Comparison of ENCODE assay signal across 8 cellular contexts in the genomic region with DNA sequence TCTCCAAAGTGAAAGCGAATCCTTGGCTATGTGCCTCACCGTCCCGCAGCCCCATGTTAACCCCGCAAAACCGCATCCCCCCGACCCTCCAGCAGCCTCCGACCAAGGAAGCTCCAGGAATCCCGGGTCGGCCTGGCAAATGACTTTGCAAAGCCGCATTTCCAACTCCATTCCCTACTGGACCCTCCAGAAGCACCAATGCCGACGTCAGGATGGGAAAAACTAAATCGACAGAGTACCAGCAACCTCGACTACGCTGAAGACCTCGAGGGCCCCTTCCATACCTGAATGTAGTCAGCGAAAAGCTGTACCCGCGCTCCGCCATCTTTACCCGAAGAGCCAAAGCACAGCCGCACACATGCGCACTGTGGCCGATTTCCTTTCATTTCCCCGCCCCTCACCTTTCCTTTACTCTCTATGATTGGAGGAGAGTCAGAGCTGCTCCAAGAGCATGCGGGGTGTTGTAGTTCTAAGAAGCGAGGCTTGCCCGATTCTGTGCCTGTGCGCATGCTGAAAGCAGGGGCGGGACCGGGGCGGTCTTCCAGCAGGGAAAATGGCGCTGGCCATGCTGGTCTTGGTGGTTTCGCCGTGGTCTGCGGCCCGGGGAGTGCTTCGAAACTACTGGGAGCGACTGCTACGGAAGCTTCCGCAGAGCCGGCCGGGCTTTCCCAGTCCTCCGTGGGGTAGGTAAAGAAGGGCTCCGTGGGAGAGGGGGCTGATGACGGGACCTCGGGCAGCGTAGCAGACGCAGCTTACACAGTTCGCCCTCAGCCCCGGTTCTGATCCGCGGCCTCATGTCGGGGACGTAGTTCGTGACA. TPM values are rescaled to one million over a fixed set of nuclear protein-coding genes. Genes with fewer than 3 reads are reported as not detected.
DNase-seq lines count a peak whose midpoint lies in the region; ATAC-seq, FAIRE-seq and TF ChIP-seq lines count a peak whose summit lies in the region.

Gene MRPL32 (plus strand): TSS at position 543 of the 818 bp plus-strand sequence. CDS start 11 bp downstream, at position 554.
Gene PSMA2 (minus strand): TSS at position 341 of the 818 bp plus-strand sequence. CDS start 16 bp downstream, at position 325.

- peaks cover 5 to 13% of the 10 kb centered on the region in 2 donors for H3K4me1 ChIP-seq in kidney (ENCODE audit: control insufficient read depth in 1 of 2, insufficient read depth in 1 of 2, low read depth in 1 of 2, low read length in 2 of 2)

- H3K27ac Mint-ChIP-seq in chondrocyte (ENCODE audit: unreplicated experiment) = peak within 1 kb of the TSS; percentile 99

- H3K4me3 Mint-ChIP-seq in chondrocyte (ENCODE audit: unreplicated experiment) = peak within 1 kb of the TSS; percentile 97

- H3K36me3 ChIP-seq in kidney (ENCODE audit: control insufficient read depth in 1 of 2, insufficient read depth in 2 of 2, low read length in 2 of 2) = peaks cover 8 to 14% of the 10 kb centered on the region in 2 donors

- peak within 1 kb of the TSS; percentile 68 to 94 for H3K9ac ChIP-seq in kidney (ENCODE audit: low read length in 2 of 2)

- H3K36me3 Mint-ChIP-seq in chondrocyte (ENCODE audit: low read depth) = peaks cover 10% of the 10 kb centered on the region

- peak; percentile 91 for FAIRE-seq in kidney (lab: Jason Lieb, UNC)

- TF ChIP-seq POLR2A in GM19193 (IDR thresholded peaks at IDR 0.05; ENCODE audit: extremely low read depth, insufficient read depth, insufficient read length) = peak; percentile 94

- peaks cover 43% of the 10 kb centered on the region for H3K4me1 Mint-ChIP-seq in chondrocyte (ENCODE audit: low read depth)

- ATAC-seq in HG03439 (IDR thresholded peaks at IDR 0.05; ENCODE audit: unreplicated experiment) = peak; percentile 100

- DNase-seq in AML-193 (lab: John Stamatoyannopoulos, UW) = peak; percentile 97
- DNase-seq in NCI-H510A treated with DMSO at 0.1 percent for 48 hours (lab: John Stamatoyannopoulos, UW) = peak; percentile 98
- DNase-seq in activated CD4-positive, alpha-beta T cell treated with anti-CD3 and anti-CD28 coated beads for 24 hours (ENCODE audit: low read depth in 2 of 2) = peak; percentile 86 to 88
- DNase-seq in chondrocyte (ENCODE audit: low spot score) = peak; percentile 98
- DNase-seq in kidney = peak; percentile 97
- DNase-seq in stimulated activated CD4-positive, alpha-beta T cell treated with anti-CD3 and anti-CD28 coated beads, Interleukin-15, amount 100 ng/mL, for 24 hours = peak; percentile 95

- H3K27ac ChIP-seq in kidney (ENCODE audit: low read depth in 2 of 2, low read length in 2 of 2) = peak within 1 kb of the TSS; percentile 79

- no peaks in the 10 kb centered on the region for H3K9me3 Mint-ChIP-seq in chondrocyte (ENCODE audit: low read depth)

- no peaks in the 10 kb centered on the region for H3K9me3 ChIP-seq in kidney (ENCODE audit: control insufficient read depth in 1 of 2, low read length in 2 of 2)

- intact Hi-C loops in kidney (cut with DNase I) = no loop called here

- H3K27me3 Mint-ChIP-seq in chondrocyte (ENCODE audit: low read depth) = no peaks in the 10 kb centered on the region

- TF ChIP-seq CTCF in chondrocyte (IDR thresholded peaks at IDR 0.05) (no peak), kidney (IDR thresholded peaks at IDR 0.05; ENCODE audit: borderline replicate concordance, extremely low read depth, insufficient read depth) (no peak)

- peak within 1 kb of the TSS; percentile 95 to 96 for H3K4me3 ChIP-seq in kidney (ENCODE audit: low read length in 2 of 2)

RNA-seq across cellular contexts. Expression of gene MRPL32, which starts in this region (rescaled TPM):
- total RNA-seq in chondrocyte (31.9 to 35.9 TPM (median 32.7 TPM) in 3 replicates), kidney (45.8 TPM)
- 101 TPM for polyA plus RNA-seq in kidney (ENCODE audit: insufficient read depth, low read depth, low replicate concordance)

RNA-seq across cellular contexts. Expression of gene PSMA2, which starts in this region (rescaled TPM):
- total RNA-seq in chondrocyte (58.3 to 73.0 TPM (median 60.8 TPM) in 3 replicates), kidney (60.5 TPM)
- polyA plus RNA-seq in kidney (ENCODE audit: insufficient read depth, low read depth, low replicate concordance) = 202 TPM

Comparison
In these comparisons a context has a peak if more than half of its experiments do, and no peak if none do; other contexts are left out.
1. Peak in every context shown above with its lines: DNase-seq, ATAC-seq, H3K4me3 ChIP-seq and H3K27ac ChIP-seq.